8 cellular contexts compared by ENCODE assay signal in genomic region chr3:50088725-50089602, GRCh38. TPM values are rescaled to one million over a fixed set of nuclear protein-coding genes. Genes with fewer than 3 reads are reported as not detected.
DNase-seq lines count a peak whose midpoint lies in the region; ATAC-seq and TF ChIP-seq lines count a peak whose summit lies in the region.

Gene RBM5 (plus strand): TSS chr3:50088919. CDS start chr3:50090435, 1,516 bp downstream.

- no peaks in the 10 kb centered on the region for H3K27me3 ChIP-seq in PC-9 (ENCODE audit: insufficient read depth, low read depth)

- peaks cover 38% of the 10 kb centered on the region for H3K79me2 ChIP-seq in PC-9 (ENCODE audit: low read depth)

- H3K4me3 ChIP-seq in PC-9 (peak within 1 kb of the TSS; percentile 93), epithelial cell of proximal tubule (ENCODE audit: low read depth, low read length) (peak within 1 kb of the TSS; percentile 100)

- H3K4me1 ChIP-seq in PC-9 (replicated peaks; ENCODE audit: insufficient read depth): peaks cover 7% of the 10 kb centered on the region

- no peaks in the 10 kb centered on the region for H3K27me3 Mint-ChIP-seq in IgD-negative memory B cell

- peak within 1 kb of the TSS; percentile 53 for H3K27ac ChIP-seq in PC-9

- peak; percentile 92 for ATAC-seq in GM21528 (IDR thresholded peaks at IDR 0.05; ENCODE audit: low FRiP score, unreplicated experiment)

- DNase-seq in DMS 273 (lab: John Stamatoyannopoulos, UW; ENCODE audit: unreplicated experiment) (peak; percentile 94), PC-9 (peak; percentile 80 to 86), epithelial cell of proximal tubule (ENCODE audit: low read depth) (peak; percentile 49), mucosa of gallbladder (ENCODE audit: low spot score) (peak; percentile 94)
- DNase-seq in activated T-cell treated with anti-CD3 and anti-CD28 coated beads, Interleukin-2, amount 50 U/mL, for 1 hour: peak; percentile 87
- DNase-seq in stimulated activated CD8-positive, alpha-beta memory T cell treated with anti-CD3 and anti-CD28 coated beads, Interleukin-4, amount 100 ng/mL, for 4 hours (ENCODE audit: low read depth in 2 of 2, low spot score in 1 of 2): peak; percentile 81 to 83

- H3K36me3 ChIP-seq in PC-9 (ENCODE audit: low read depth): peaks cover 17% of the 10 kb centered on the region

- intact Hi-C loops in PC-9 (cut with micrococcal nuclease; ENCODE audit: unreplicated experiment): no loop called here

- CTCF ChIA-PET in PC-9 (lab: Charles Lee): no interaction called here

- peaks cover 6% of the 10 kb centered on the region; the same call in 1 of the 2 replicates for H3F3A ChIP-seq in PC-9 (ENCODE audit: insufficient read depth, low read depth)

- peak within 1 kb of the TSS; percentile 94 for H3K4me2 ChIP-seq in PC-9

- H3K9me3 ChIP-seq in PC-9 (ENCODE audit: insufficient read depth, low read depth): no peaks in the 10 kb centered on the region

- H3K27ac Mint-ChIP-seq in IgD-negative memory B cell: peak within 1 kb of the TSS; percentile 85 to 100 (median 98)

- no peaks in the 10 kb centered on the region for H3K9me2 ChIP-seq in PC-9 (ENCODE audit: insufficient read depth)

- H3K9me3 Mint-ChIP-seq in IgD-negative memory B cell: no peaks in the 10 kb centered on the region

- peaks cover 8% of the 10 kb centered on the region; the same call in 1 of the 2 replicates for H4K20me1 ChIP-seq in PC-9 (ENCODE audit: insufficient read depth)

- POLR2A ChIA-PET in PC-9 (lab: Charles Lee; ENCODE audit: unreplicated experiment): interaction anchor here (0.5 kb wide), 1 partner anchor 1411 kb away, joined by 14 read pairs; the partner anchor contains the start of gene DCAF1

- H3K36me3 Mint-ChIP-seq in IgD-negative memory B cell: peaks cover 2% of the 10 kb centered on the region

- TSS peak; percentile 53 for BruUV-seq in PC-9 (replicated peaks; lab: Mats Ljungman, UMichigan)

- H3K4me3 Mint-ChIP-seq in IgD-negative memory B cell: peak within 1 kb of the TSS; percentile 97 to 99 (median 98)

- no peak for TF ChIP-seq CTCF in PC-9 (conservative IDR thresholded peaks at IDR 0.05)
- no peak for TF ChIP-seq CTCF in epithelial cell of proximal tubule (conservative IDR thresholded peaks at IDR 0.05; ENCODE audit: low read depth, low read length)

- peaks cover 19 to 35% (median 20%) of the 10 kb centered on the region in 3 donors for H3K4me1 Mint-ChIP-seq in IgD-negative memory B cell

- H2AFZ ChIP-seq in PC-9: peak within 1 kb of the TSS; percentile 99

RNA-seq across cellular contexts. Expression of gene RBM5, which starts in this region (rescaled TPM):
- polyA plus RNA-seq in IgD-negative memory B cell: 47.4 TPM
- total RNA-seq in PC-9 (2021): 87.7 and 90.2 TPM in 2 replicates
- total RNA-seq in epithelial cell of proximal tubule: 52.3 and 80.7 TPM in 2 replicates
- 132 TPM for total RNA-seq in mucosa of gallbladder

Comparison
In these comparisons a context has a peak if more than half of its experiments do, and no peak if none do; other contexts are left out.
1. Peak in every context shown above with its lines: DNase-seq, ATAC-seq, H3K4me3 ChIP-seq and H3K27ac ChIP-seq.